Comparison of ENCODE assay signal across 8 cellular contexts in genomic region chr1:167219646-167220536, GRCh38. TPM values are rescaled to one million over a fixed set of nuclear protein-coding genes. Genes with fewer than 3 reads are reported as not detected.
DNase-seq lines count a peak whose midpoint lies in the region; ATAC-seq, FAIRE-seq and TF ChIP-seq lines count a peak whose summit lies in the region.

No MANE protein-coding gene starts in this region.

- no peaks in the 10 kb centered on the region for H3K36me3 ChIP-seq in HepG2 (replicated peaks in 1 of 2; ENCODE audit: control insufficient read depth in 1 of 2, insufficient read depth in 2 of 2, low read length in 2 of 2)

- H3K9ac ChIP-seq in HepG2 (ENCODE audit: insufficient read depth, low read depth, low read length), result peak overlapping the region; percentile 77

- no peaks in the 10 kb centered on the region for H3K27me3 ChIP-seq in HepG2 (ENCODE audit: control insufficient read depth in 1 of 2, insufficient read depth in 2 of 2, low read length in 2 of 2)

- intact Hi-C loops in HepG2 (cut with micrococcal nuclease; ENCODE audit: unreplicated experiment), result loop anchor here (1.0 to 5.0 kb wide), 3 partner anchors 122 to 344 kb away; partner anchors contain the start of gene TADA1

- POLR2A ChIA-PET in HepG2 (lab: Yijun Ruan, JAX), result interaction anchor here (0.6 to 1.7 kb wide), 14 partner anchors 11 to 716 kb away, joined by 3 to 11 read pairs (median 4); partner anchors contain the start of genes CREG1, DCAF6, POGK and TADA1

- peak; percentile 48 to 72 for TF ChIP-seq POLR2A in HepG2 (IDR thresholded peaks at IDR 0.05; ENCODE audit: insufficient read depth in 1 of 2, low read depth in 2 of 2, low read length in 2 of 2)

- H3K4me1 ChIP-seq in HepG2 (ENCODE audit: insufficient read depth, low read length), result peaks cover 32% of the 10 kb centered on the region

- peak overlapping the region; percentile 65 to 87 (median 85) for H3K4me3 ChIP-seq in HepG2 (replicated peaks in 1 of 3; ENCODE audit: insufficient read depth in 1 of 3, low read depth in 2 of 3, low read length in 3 of 3)

- CTCF ChIA-PET in HepG2 (lab: Yijun Ruan, JAX; ENCODE audit: low intra/inter-chr PET ratio, low total read pairs), result interaction anchor here (1.1 kb wide), 1 partner anchor 153 kb away, joined by 4 read pairs; no protein-coding TSS in a partner anchor

- H4K20me1 ChIP-seq in HepG2 (ENCODE audit: insufficient read depth, low read length), result no peaks in the 10 kb centered on the region

- peak in 8 of 14 donors; percentile 30 to 94 (median 82) for DNase-seq in C1 segment of cervical spinal cord (lab: John Stamatoyannopoulos, UW)
- peak; percentile 99 for DNase-seq in NCI-H69 (lab: John Stamatoyannopoulos, UW)
- DNase-seq in activated CD4-positive, alpha-beta T cell treated with anti-CD3 and anti-CD28 coated beads, Interleukin-2, amount 50 U/mL, for 1 hour, result peak; percentile 91
- peak; percentile 16 to 76 for DNase-seq in dermis microvascular lymphatic vessel endothelial cell (ENCODE audit: low read depth in 2 of 2)
- DNase-seq in HepG2 (ENCODE audit: low spot score), result peak; percentile 69
- peak; percentile 91 for DNase-seq in stimulated activated CD4-positive, alpha-beta T cell treated with anti-CD3 and anti-CD28 coated beads, Interleukin-4, amount 100 ng/mL, for 24 hours

- ATAC-seq in GM19395 (IDR thresholded peaks at IDR 0.05; ENCODE audit: unreplicated experiment) (peak; percentile 49), HG03521 (IDR thresholded peaks at IDR 0.05; ENCODE audit: unreplicated experiment) (peak; percentile 33), HepG2 (peak; percentile 58)

- 1% methylated on average over 43 of the region's 55 CpGs for WGBS in HepG2 (ENCODE audit: low lambda C conversion rate)

- peak overlapping the region; percentile 66 for H2AFZ ChIP-seq in HepG2 (ENCODE audit: low read length)

- H3K79me2 ChIP-seq in HepG2 (ENCODE audit: insufficient read depth, low read length), result peaks cover 28% of the 10 kb centered on the region

- peak overlapping the region; percentile 95 for H3K27ac ChIP-seq in HepG2 (ENCODE audit: extremely low read length, insufficient read depth, low read length)

- peak; percentile 9; the same call in 1 of the 2 replicates for TF ChIP-seq RAD21 in HepG2 (CRISPR knock-in tag; IDR thresholded peaks at IDR 0.05)

- no peaks in the 10 kb centered on the region for H3K9me3 ChIP-seq in HepG2 (ENCODE audit: low read length)

- BruUV-seq in HepG2 (replicated peaks; lab: Mats Ljungman, UMichigan), result TSS peak; percentile 79

- TF ChIP-seq CTCF in HepG2 (CRISPR knock-in tag; IDR thresholded peaks at IDR 0.05), result no peak

- no peak for FAIRE-seq in HepG2 (lab: Jason Lieb, UNC)

- peak overlapping the region; percentile 94 for H3K4me2 ChIP-seq in HepG2 (ENCODE audit: low read depth, low read length)

- TF ChIP-seq EP300 in HepG2 (IDR thresholded peaks at IDR 0.05; ENCODE audit: low read depth in 2 of 2, low read length in 2 of 2) (no peak), HepG2 (CRISPR knock-in tag; IDR thresholded peaks at IDR 0.05; ENCODE audit: borderline replicate concordance) (no peak; the same call in 1 of the 2 replicates)

- in situ Hi-C loops in HepG2 (cut with HindIII; ENCODE audit: extremely low pct_ligation_motif_present, low pct_unique_long_range_greater_than_20kb), result no loop called here

TF ChIP-seq in HepG2, 621 proteins besides CTCF, POLR2A, EP300 and RAD21 (continues in another document):
- TF ChIP-seq ZNF282 (IDR thresholded peaks at IDR 0.05; ENCODE audit: partially characterized antibody) (no peak), ZNF552 (CRISPR knock-in tag; IDR thresholded peaks at IDR 0.05; ENCODE audit: borderline replicate concordance) (no peak), YEATS4 (CRISPR knock-in tag; IDR thresholded peaks at IDR 0.05; ENCODE audit: borderline replicate concordance) (peak; percentile 85; the same call in 1 of the 2 replicates), ETV5 (CRISPR knock-in tag; IDR thresholded peaks at IDR 0.05; ENCODE audit: borderline replicate concordance) (peak; percentile 67; the same call in 1 of the 2 replicates), ZNF543 (CRISPR knock-in tag; IDR thresholded peaks at IDR 0.05) (no peak), AHR (CRISPR knock-in tag; IDR thresholded peaks at IDR 0.05) (0 out of 2 replicates have a peak, but pooled peaks have one; percentile 57), KDM5B (CRISPR knock-in tag; IDR thresholded peaks at IDR 0.05; ENCODE audit: borderline replicate concordance) (peak; percentile 83; the same call in 1 of the 2 replicates), MTERF4 (CRISPR knock-in tag; IDR thresholded peaks at IDR 0.05) (peak; percentile 78; the same call in 1 of the 2 replicates), MLX (CRISPR knock-in tag; IDR thresholded peaks at IDR 0.05) (peak; percentile 25; the same call in 1 of the 2 replicates), ZNF484 (CRISPR knock-in tag; IDR thresholded peaks at IDR 0.05; ENCODE audit: borderline replicate concordance, low read depth) (no peak), JARID2 (CRISPR knock-in tag; IDR thresholded peaks at IDR 0.05; ENCODE audit: insufficient replicate concordance) (peak; percentile 32), FOXC1 (CRISPR knock-in tag; IDR thresholded peaks at IDR 0.05; ENCODE audit: borderline replicate concordance) (no peak), SMAD3 (CRISPR knock-in tag; IDR thresholded peaks at IDR 0.05) (0 out of 2 replicates have a peak, but pooled peaks have one; percentile 21)
- TF ChIP-seq, protein P1, sequence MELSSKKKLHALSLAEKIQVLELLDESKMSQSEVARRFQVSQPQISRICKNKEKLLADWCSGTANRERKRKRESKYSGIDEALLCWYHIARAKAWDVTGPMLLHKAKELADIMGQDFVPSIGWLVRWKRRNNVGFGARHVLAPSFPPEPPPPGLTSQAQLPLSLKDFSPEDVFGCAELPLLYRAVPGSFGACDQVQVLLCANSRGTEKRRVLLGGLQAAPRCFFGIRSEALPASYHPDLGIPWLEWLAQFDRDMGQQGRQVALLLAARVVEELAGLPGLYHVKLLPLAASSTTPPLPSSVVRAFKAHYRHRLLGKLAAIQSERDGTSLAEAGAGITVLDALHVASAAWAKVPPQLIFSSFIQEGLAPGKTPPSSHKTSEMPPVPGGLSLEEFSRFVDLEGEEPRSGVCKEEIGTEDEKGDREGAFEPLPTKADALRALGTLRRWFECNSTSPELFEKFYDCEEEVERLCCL (CRISPR knock-in tag; IDR thresholded peaks at IDR 0.05; ENCODE audit: borderline replicate concordance), result no peak
- TF ChIP-seq, protein P2, sequence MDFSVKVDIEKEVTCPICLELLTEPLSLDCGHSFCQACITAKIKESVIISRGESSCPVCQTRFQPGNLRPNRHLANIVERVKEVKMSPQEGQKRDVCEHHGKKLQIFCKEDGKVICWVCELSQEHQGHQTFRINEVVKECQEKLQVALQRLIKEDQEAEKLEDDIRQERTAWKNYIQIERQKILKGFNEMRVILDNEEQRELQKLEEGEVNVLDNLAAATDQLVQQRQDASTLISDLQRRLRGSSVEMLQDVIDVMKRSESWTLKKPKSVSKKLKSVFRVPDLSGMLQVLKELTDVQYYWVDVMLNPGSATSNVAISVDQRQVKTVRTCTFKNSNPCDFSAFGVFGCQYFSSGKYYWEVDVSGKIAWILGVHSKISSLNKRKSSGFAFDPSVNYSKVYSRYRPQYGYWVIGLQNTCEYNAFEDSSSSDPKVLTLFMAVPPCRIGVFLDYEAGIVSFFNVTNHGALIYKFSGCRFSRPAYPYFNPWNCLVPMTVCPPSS (IDR thresholded peaks at IDR 0.05), result no peak

RNA-seq across cellular contexts. Expression of gene POU2F1, which starts 0.8 kb away (rescaled TPM):
- 4.2 and 4.8 TPM in 2 replicates for total RNA-seq in dermis microvascular lymphatic vessel endothelial cell
- 10.2 and 15.1 TPM in 2 replicates for total RNA-seq in HepG2 (2016; rRNA removed; fragmentation: Illumina TruSeq; extraction: Trizol)
- 2.6 and 2.7 TPM in 2 replicates for total RNA-seq in HepG2 (2016; cell fraction: cytosol; rRNA removed; fragmentation: Illumina TruSeq; extraction: Trizol; ENCODE audit: low read depth)
- total RNA-seq in HepG2 (2016; cell fraction: insoluble cytoplasmic fraction; rRNA removed; fragmentation: Illumina TruSeq; extraction: Trizol), result 9.3 and 13.3 TPM in 2 replicates
- 4.3 and 4.4 TPM in 2 replicates for total RNA-seq in HepG2 (2016; cell fraction: membrane; rRNA removed; fragmentation: Illumina TruSeq; extraction: Trizol)
- 16.7 and 20.3 TPM in 2 replicates for total RNA-seq in HepG2 (2016; cell fraction: nucleus; rRNA removed; fragmentation: Illumina TruSeq; extraction: Trizol)
- polyA plus RNA-seq in HepG2 (2011; rRNA removed), result 9.0 and 13.0 TPM in 2 replicates
- 5.9 and 6.8 TPM in 2 replicates for polyA plus RNA-seq in HepG2 (2011; cell fraction: cytosol; rRNA removed)
- 10.9 and 12.2 TPM in 2 replicates for polyA plus RNA-seq in HepG2 (2011; cell fraction: nucleus; rRNA removed)
- 2.9 and 4.1 TPM in 2 replicates for polyA plus RNA-seq in HepG2 (2012)
- polyA plus RNA-seq in HepG2 (2016; cell fraction: cytosol; fragmentation: Illumina TruSeq; extraction: Trizol; ENCODE audit: low read depth), result 0.20 and 0.38 TPM in 2 replicates
- polyA plus RNA-seq in HepG2 (2016; cell fraction: insoluble cytoplasmic fraction; fragmentation: Illumina TruSeq; extraction: Trizol; ENCODE audit: low read depth), result 6.2 and 7.0 TPM in 2 replicates
- 0.93 and 1.3 TPM in 2 replicates for polyA plus RNA-seq in HepG2 (2016; cell fraction: membrane; fragmentation: Illumina TruSeq; extraction: Trizol; ENCODE audit: low read depth)
- 8.6 and 10.5 TPM in 2 replicates for polyA plus RNA-seq in HepG2 (2016; cell fraction: nucleus; fragmentation: Illumina TruSeq; extraction: Trizol; ENCODE audit: insufficient read depth, low read depth)
- 71.9 and 74.2 TPM in 2 replicates for polyA minus RNA-seq in HepG2 (2011; rRNA and poly(A)+ RNA removed; ENCODE audit: low replicate concordance)
- 9.6 and 10.1 TPM in 2 replicates for polyA minus RNA-seq in HepG2 (2011; cell fraction: cytosol; rRNA and poly(A)+ RNA removed)
- 37.8 and 40.2 TPM in 2 replicates for polyA minus RNA-seq in HepG2 (2011; cell fraction: nucleus; rRNA and poly(A)+ RNA removed)

Comparison
In these comparisons a context has a peak if more than half of its experiments do, and no peak if none do; other contexts are left out.
1. Peak in every context shown above with its lines: DNase-seq, ATAC-seq, H3K4me3 ChIP-seq and H3K27ac ChIP-seq.
2. DNase-seq: peak in every context shown above with its lines; median percentile 99 in NCI-H69; 91 in activated CD4-positive, alpha-beta T cell treated with anti-CD3 and anti-CD28 coated beads, Interleukin-2, amount 50 U/mL, for 1 hour; 91 in stimulated activated CD4-positive, alpha-beta T cell treated with anti-CD3 and anti-CD28 coated beads, Interleukin-4, amount 100 ng/mL, for 24 hours; 82 in C1 segment of cervical spinal cord; 69 in HepG2; 46 in dermis microvascular lymphatic vessel endothelial cell.